18 cellular contexts compared by ENCODE assay signal in the genomic region with DNA sequence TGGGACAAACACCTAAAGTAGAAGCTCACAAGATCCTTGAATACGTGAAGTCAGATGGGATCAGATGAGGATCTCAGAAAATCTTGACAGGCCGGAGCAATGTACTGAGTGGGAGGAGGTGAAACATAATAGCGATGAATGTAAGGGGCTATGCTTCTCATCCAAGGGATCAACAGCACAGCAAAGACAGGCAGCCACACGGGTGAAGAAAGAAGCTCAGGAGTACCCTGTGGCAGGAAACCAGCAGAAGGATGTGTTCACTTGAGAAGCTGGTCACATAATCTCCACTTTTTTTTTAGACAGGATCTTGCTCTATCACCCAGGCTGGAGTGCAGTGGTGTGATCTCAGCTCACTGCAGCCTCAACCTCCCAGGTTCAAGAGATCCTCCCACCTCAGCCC.
DNase-seq lines count a peak whose midpoint lies in the region; ATAC-seq, FAIRE-seq and TF ChIP-seq lines count a peak whose summit lies in the region.
"Had no signal": no experiment of that assay in that cellular context is flagged by ENCODE, and none has a peak within 500 bp of the region (broad histone marks: within the 10 kb centered on the region; RNA-seq: fewer than 3 reads in every experiment).

No MANE protein-coding gene starts in this region.

- DNase-seq in GM12891 (ENCODE audit: insufficient read length, low spot score) (no peak), MV-4-11 (lab: John Stamatoyannopoulos, UW) (peak; percentile 15), OCI-LY7 (ENCODE audit: low spot score) (peak; percentile 58), GM13977 (ENCODE audit: low spot score) (no peak), omental fat pad (ENCODE audit: low spot score) (no peak)
- DNase-seq: BE2C; CD4-positive, alpha-beta memory T cell; DMS79; GDM1; GOT3; H9 had no signal

- H3K4me3 ChIP-seq in OCI-LY7 (ENCODE audit: low read depth, low read length, poor library complexity, severe bottlenecking) (no peak overlapping the region), parathyroid adenoma (ENCODE audit: low read depth, low read length) (no peak overlapping the region)
- H3K4me3 ChIP-seq: A549, K562 had no signal

- in situ Hi-C loops in GM13977 (cut with MboI; ENCODE audit: low pct_unique_long_range_greater_than_20kb, low sequenced_read_pairs, unreplicated experiment) = loop anchor here (25.0 kb wide), 1 partner anchor 101 kb away; a partner anchor contains a TSS

- no peak for TF ChIP-seq POLR2A in GM12891 (IDR thresholded peaks at IDR 0.05; ENCODE audit: low read depth, low read length)

- H3K9ac ChIP-seq in parathyroid adenoma = no peak overlapping the region

- CTCF ChIA-PET in OCI-LY7 (lab: Charles Lee; ENCODE audit: unreplicated experiment) = interaction anchor here (1.3 to 1.4 kb wide), 2 partner anchors 9 to 19 kb away, joined by 3 to 5 read pairs; no protein-coding TSS in a partner anchor

- H3K27me3 ChIP-seq in parathyroid adenoma (ENCODE audit: control insufficient read depth, insufficient read depth, low read length) = no peaks in the 10 kb centered on the region
- H3K27me3 ChIP-seq: BE2C had no signal

- TF ChIP-seq CTCF in OCI-LY7 (conservative IDR thresholded peaks at IDR 0.05; ENCODE audit: low read length) (no peak), parathyroid adenoma (IDR thresholded peaks at IDR 0.05) (no peak), GM13977 (IDR thresholded peaks at IDR 0.05; ENCODE audit: extremely low read depth, insufficient read depth, missing control alignments) (no peak), omental fat pad (IDR thresholded peaks at IDR 0.05) (no peak)

- POLR2A ChIA-PET in OCI-LY7 (lab: Charles Lee) = interaction anchor here (0.5 to 2.3 kb wide), 5 partner anchors 9 to 903 kb away, joined by 3 to 18 read pairs (median 6); no protein-coding TSS in a partner anchor

- BruUV-seq in OCI-LY7 (replicated peaks; lab: Mats Ljungman, UMichigan) = no TSS peak

- ATAC-seq in HG03354 (IDR thresholded peaks at IDR 0.05; ENCODE audit: poor library complexity, severe bottlenecking, unreplicated experiment) = no peak
- ATAC-seq in omental fat pad (ENCODE audit: low FRiP score) = no peak
- ATAC-seq: A549, HepG2, K562 had no signal

- no peaks in the 10 kb centered on the region for H4K20me1 ChIP-seq in OCI-LY7 (ENCODE audit: insufficient read depth, low read length)

- H3K4me1 ChIP-seq in OCI-LY7 (ENCODE audit: insufficient read depth, low read length, poor library complexity, severe bottlenecking) (peaks cover 82% of the 10 kb centered on the region), parathyroid adenoma (no peaks in the 10 kb centered on the region)
- H3K4me1 ChIP-seq: A549 had no signal

- intact Hi-C loops in OCI-LY7 (cut with micrococcal nuclease; ENCODE audit: unreplicated experiment) = no loop called here

- peak; percentile 70 for FAIRE-seq in GM12891 (lab: Jason Lieb, UNC)
- FAIRE-seq: A549, HepG2, HTR-8/SVneo, K562 had no signal

- H3K36me3 ChIP-seq in OCI-LY7 (ENCODE audit: insufficient read depth, low read length) (no peaks in the 10 kb centered on the region), parathyroid adenoma (ENCODE audit: control insufficient read depth, insufficient read depth, low read length) (no peaks in the 10 kb centered on the region)
- H3K36me3 ChIP-seq: BE2C had no signal

- no peaks in the 10 kb centered on the region for H3K79me2 ChIP-seq in OCI-LY7 (ENCODE audit: insufficient read depth, low read depth, low read length)
- H3K79me2 ChIP-seq in parathyroid adenoma = no peaks in the 10 kb centered on the region

- H2AFZ ChIP-seq in OCI-LY7 (ENCODE audit: low read length) = peak overlapping the region; percentile 60; the same call in 1 of the 2 replicates
- peak overlapping the region; percentile 53 for H2AFZ ChIP-seq in parathyroid adenoma

- H3K9me2 ChIP-seq in OCI-LY7 (ENCODE audit: insufficient read depth, low read length) = no peaks in the 10 kb centered on the region

- H3K27ac ChIP-seq in OCI-LY7 (ENCODE audit: low read depth, low read length, poor library complexity, severe bottlenecking) (peak overlapping the region; percentile 57), parathyroid adenoma (no peak overlapping the region)
- H3K27ac ChIP-seq: A549, C4-2B had no signal

- H3K4me2 ChIP-seq in OCI-LY7 (ENCODE audit: low read length) = peak overlapping the region; percentile 16
- no peak overlapping the region for H3K4me2 ChIP-seq in parathyroid adenoma (ENCODE audit: low read length)
- H3K4me2 ChIP-seq: A549 had no signal

- H3K9me3 ChIP-seq in OCI-LY7 (ENCODE audit: low read length) (no peaks in the 10 kb centered on the region), parathyroid adenoma (ENCODE audit: control insufficient read depth, low read length) (no peaks in the 10 kb centered on the region)
- H3K9me3 ChIP-seq: A549, BE2C had no signal

TF ChIP-seq in GM12891, 5 proteins besides CTCF, POLR2A, EP300 and RAD21:
- TF ChIP-seq POLR2AphosphoS5 (IDR thresholded peaks at IDR 0.05; ENCODE audit: low read depth, low read length) (no peak), PAX5 (IDR thresholded peaks at IDR 0.05; ENCODE audit: insufficient read depth, low read length, severe bottlenecking) (no peak), SPI1 (IDR thresholded peaks at IDR 0.05; ENCODE audit: low read depth, low read length) (no peak), TAF1 (IDR thresholded peaks at IDR 0.05; ENCODE audit: low read depth, low read length) (no peak), POU2F2 (IDR thresholded peaks at IDR 0.05; ENCODE audit: low read depth, low read length) (no peak)

Comparison
In these comparisons a context has a peak if more than half of its experiments do, and no peak if none do; other contexts are left out.
1. DNase-seq: peak in MV-4-11 (single experiment) and OCI-LY7 (single experiment); none in GM12891 (single experiment), GM13977 (single experiment) and omental fat pad (single experiment).